ENCODE assay signal across 11 cellular contexts in the genomic region with DNA sequence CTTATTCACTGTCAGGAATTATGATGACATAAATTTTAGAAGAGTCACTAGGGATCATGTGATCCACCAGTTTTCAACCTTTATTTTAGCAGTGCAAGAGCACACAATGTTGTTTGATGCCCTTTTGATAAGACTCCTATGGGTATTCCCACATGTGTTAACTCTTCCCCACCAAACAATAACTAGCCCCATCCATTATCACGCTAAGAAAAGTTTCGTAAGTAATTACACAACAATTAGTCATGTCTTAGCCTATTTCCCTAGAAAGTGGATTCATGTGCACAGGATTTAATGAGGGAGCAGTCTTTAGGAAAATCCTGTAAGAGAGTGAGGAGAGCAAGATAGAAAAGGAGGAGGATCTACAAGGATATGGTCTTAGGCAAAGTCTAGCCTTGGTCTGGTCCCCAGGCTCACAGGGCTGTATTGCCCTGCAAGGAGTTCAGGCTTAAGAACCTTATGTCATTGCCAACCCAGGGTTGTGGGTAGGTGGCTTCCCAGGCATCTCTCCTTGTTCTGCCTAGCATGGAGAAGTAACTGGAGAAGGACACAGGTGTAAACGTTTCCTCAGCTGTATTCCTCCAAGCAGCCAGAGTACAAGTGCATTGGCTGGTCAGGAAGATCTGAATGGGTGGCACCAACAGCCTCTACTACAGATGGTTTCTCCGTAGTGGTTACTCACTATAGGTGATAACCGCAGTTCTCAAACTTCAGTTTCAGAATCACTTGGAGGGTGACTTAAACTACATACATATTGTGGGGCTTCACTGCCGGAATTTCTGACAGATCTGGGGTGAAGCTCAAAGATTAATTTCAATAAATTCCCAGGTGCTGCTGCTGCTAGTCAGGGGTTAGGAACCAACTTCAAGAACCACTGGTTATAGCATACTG.
DNase-seq lines count a peak whose midpoint lies in the region; ATAC-seq and TF ChIP-seq lines count a peak whose summit lies in the region.
"Had no signal": no experiment of that assay in that cellular context is flagged by ENCODE, and none has a peak within 500 bp of the region (broad histone marks: within the 10 kb centered on the region; RNA-seq: fewer than 3 reads in every experiment).

No MANE protein-coding gene starts in this region.

- no peak for TF ChIP-seq POLR2A in erythroblast (IDR thresholded peaks at IDR 0.05; ENCODE audit: low read length)

- peak; percentile 78 for ATAC-seq in GM19455 (IDR thresholded peaks at IDR 0.05; ENCODE audit: unreplicated experiment)
- peak; percentile 89 for ATAC-seq in HG03442 (IDR thresholded peaks at IDR 0.05; ENCODE audit: unreplicated experiment)

- no peak for TF ChIP-seq CTCF in epithelial cell of esophagus (IDR thresholded peaks at IDR 0.05; ENCODE audit: insufficient read depth, low read depth, low read length, missing control alignments)

- DNase-seq in ELR (ENCODE audit: low read depth) = peak; percentile 36
- peak; percentile 86 for DNase-seq in epithelial cell of esophagus (ENCODE audit: low read depth)
- DNase-seq in erythroblast (lab: John Stamatoyannopoulos, UW) = no peak
- DNase-seq in SW 1271 (lab: John Stamatoyannopoulos, UW) = no peak
- DNase-seq in mucosa of gallbladder (ENCODE audit: low spot score) = no peak
- DNase-seq in cerebellum (ENCODE audit: low spot score) = no peak
- DNase-seq: activated gamma-delta T cell, NCI-H146, SK-N-SH had no signal

- no peak overlapping the region for H3K4me3 ChIP-seq in epithelial cell of esophagus (ENCODE audit: low read length)

Comparison
In these comparisons a context has a peak if more than half of its experiments do, and no peak if none do; other contexts are left out.
1. DNase-seq: peak in ELR (single experiment) and epithelial cell of esophagus (single experiment); none in erythroblast (0 of 2), SW 1271 (0 of 2), mucosa of gallbladder (single experiment) and cerebellum (single experiment).